In genomic region chr1:161185282-161185682, GRCh38 we compare ENCODE assay signal across 8 cellular contexts. TPM values are rescaled to one million over a fixed set of nuclear protein-coding genes. Genes with fewer than 3 reads are reported as not detected.
DNase-seq lines count a peak whose midpoint lies in the region; ATAC-seq lines count a peak whose summit lies in the region.

No MANE protein-coding gene starts in this region.

- peaks cover 17 to 85% (median 57%) of the 10 kb centered on the region in 4 donors for H3K4me1 Mint-ChIP-seq in CD4-positive, CD25-positive, alpha-beta regulatory T cell

- H3K9me3 ChIP-seq in CD4-positive, CD25-positive, alpha-beta regulatory T cell (ENCODE audit: control insufficient read depth in 2 of 2, low read length in 2 of 2), result no peaks in the 10 kb centered on the region

- H3K4me3 ChIP-seq in CD4-positive, CD25-positive, alpha-beta regulatory T cell (ENCODE audit: low read depth, low read length), result peak overlapping the region; percentile 65

- ATAC-seq in CD4-positive, CD25-positive, alpha-beta regulatory T cell (ENCODE audit: low read depth in 2 of 2), result peak; percentile 66 to 70
- peak; percentile 60 for ATAC-seq in GM19438 (IDR thresholded peaks at IDR 0.05; ENCODE audit: low read depth, unreplicated experiment)
- ATAC-seq in HG03520 (IDR thresholded peaks at IDR 0.05; ENCODE audit: unreplicated experiment), result peak; percentile 64
- peak; percentile 52 for ATAC-seq in left colon

- peaks cover 0 to 1% (median 0%) of the 10 kb centered on the region in 7 donors for H3K9me3 Mint-ChIP-seq in CD4-positive, CD25-positive, alpha-beta regulatory T cell

- H3K36me3 Mint-ChIP-seq in CD4-positive, CD25-positive, alpha-beta regulatory T cell, result no peaks in the 10 kb centered on the region

- peak; percentile 68 to 95 (median 87) for DNase-seq in CD4-positive, CD25-positive, alpha-beta regulatory T cell
- DNase-seq in T follicular helper cell (ENCODE audit: low read depth) (peak; percentile 75), anterior cingulate cortex (lab: John Stamatoyannopoulos, UW) (peak in 53 of 58 donors; percentile 5 to 83 (median 57)), left colon (peak; percentile 71 to 81), NCI-H187 treated with DMSO at 0.1 percent for 48 hours (lab: John Stamatoyannopoulos, UW) (no peak)
- peak; percentile 43 to 55 for DNase-seq in stimulated activated CD8-positive, alpha-beta memory T cell treated with anti-CD3 and anti-CD28 coated beads, Interleukin-4, amount 100 ng/mL, for 1 hour (ENCODE audit: low read depth in 2 of 2, low spot score in 1 of 2)

- intact Hi-C loops in left colon (cut with DNase I, micrococcal nuclease), result no loop called here

- peak overlapping the region; percentile 94 to 97 (median 95) for H3K27ac Mint-ChIP-seq in CD4-positive, CD25-positive, alpha-beta regulatory T cell

- H3K27me3 ChIP-seq in CD4-positive, CD25-positive, alpha-beta regulatory T cell (ENCODE audit: control insufficient read depth, insufficient read depth, low read length), result no peaks in the 10 kb centered on the region

- no peaks in the 10 kb centered on the region for H3K36me3 ChIP-seq in CD4-positive, CD25-positive, alpha-beta regulatory T cell (ENCODE audit: control insufficient read depth, insufficient read depth, low read length)

- no peaks in the 10 kb centered on the region for H3K27me3 Mint-ChIP-seq in CD4-positive, CD25-positive, alpha-beta regulatory T cell

- peak overlapping the region; percentile 80 for H3K27ac ChIP-seq in CD4-positive, CD25-positive, alpha-beta regulatory T cell (ENCODE audit: insufficient read depth, low read length, poor library complexity, severe bottlenecking)

- H3K4me1 ChIP-seq in CD4-positive, CD25-positive, alpha-beta regulatory T cell (ENCODE audit: control insufficient read depth, insufficient read depth, low read length, poor library complexity, severe bottlenecking), result peaks cover 89% of the 10 kb centered on the region

- H3K4me3 Mint-ChIP-seq in CD4-positive, CD25-positive, alpha-beta regulatory T cell, result peak overlapping the region; percentile 82 to 89 (median 88)

RNA-seq across cellular contexts. Expression of gene B4GALT3, which starts 8.0 kb away (rescaled TPM):
- 68.1 TPM for total RNA-seq in CD4-positive, CD25-positive, alpha-beta regulatory T cell
- polyA plus RNA-seq in CD4-positive, CD25-positive, alpha-beta regulatory T cell, result 100 to 1,000 TPM in 1 of 4 donors, 10 to 100 TPM in 3; 75.6 to 104 (median 84.9) TPM
- total RNA-seq in left colon, result 10 to 100 TPM; 29.7 TPM

RNA-seq across cellular contexts. Expression of gene ADAMTS4, which starts 13.6 kb away (rescaled TPM):
- 5.3 TPM for total RNA-seq in CD4-positive, CD25-positive, alpha-beta regulatory T cell
- polyA plus RNA-seq in CD4-positive, CD25-positive, alpha-beta regulatory T cell, result 1 to 10 TPM in 1 of 4 donors, under 1 TPM in 2, not detected in 1; 0.36 to 1.4 (median 0.37) TPM
- 1 to 10 TPM; 1.0 to 3.3 TPM for total RNA-seq in left colon

RNA-seq across cellular contexts. Expression of gene NDUFS2, which starts 16.9 kb away (rescaled TPM):
- total RNA-seq in CD4-positive, CD25-positive, alpha-beta regulatory T cell, result 67.5 TPM
- 100 to 1,000 TPM; 107 to 128 (median 117) TPM for polyA plus RNA-seq in CD4-positive, CD25-positive, alpha-beta regulatory T cell
- total RNA-seq in left colon, result 100 to 1,000 TPM; 154 to 188 TPM

RNA-seq across cellular contexts. Expression of gene PPOX, which starts 19.1 kb away (rescaled TPM):
- total RNA-seq in CD4-positive, CD25-positive, alpha-beta regulatory T cell, result 45.3 TPM
- polyA plus RNA-seq in CD4-positive, CD25-positive, alpha-beta regulatory T cell, result 10 to 100 TPM; 18.0 to 32.9 (median 22.3) TPM
- total RNA-seq in left colon, result 10 to 100 TPM; 11.7 to 12.4 TPM

RNA-seq across cellular contexts. Expression of gene USP21, which starts 26.0 kb away (rescaled TPM):
- 36.9 TPM for total RNA-seq in CD4-positive, CD25-positive, alpha-beta regulatory T cell
- 10 to 100 TPM; 18.8 to 27.0 (median 22.1) TPM for polyA plus RNA-seq in CD4-positive, CD25-positive, alpha-beta regulatory T cell
- total RNA-seq in left colon, result 10 to 100 TPM; 19.7 to 24.0 TPM
